8 cellular contexts compared by ENCODE assay signal in the genomic region with DNA sequence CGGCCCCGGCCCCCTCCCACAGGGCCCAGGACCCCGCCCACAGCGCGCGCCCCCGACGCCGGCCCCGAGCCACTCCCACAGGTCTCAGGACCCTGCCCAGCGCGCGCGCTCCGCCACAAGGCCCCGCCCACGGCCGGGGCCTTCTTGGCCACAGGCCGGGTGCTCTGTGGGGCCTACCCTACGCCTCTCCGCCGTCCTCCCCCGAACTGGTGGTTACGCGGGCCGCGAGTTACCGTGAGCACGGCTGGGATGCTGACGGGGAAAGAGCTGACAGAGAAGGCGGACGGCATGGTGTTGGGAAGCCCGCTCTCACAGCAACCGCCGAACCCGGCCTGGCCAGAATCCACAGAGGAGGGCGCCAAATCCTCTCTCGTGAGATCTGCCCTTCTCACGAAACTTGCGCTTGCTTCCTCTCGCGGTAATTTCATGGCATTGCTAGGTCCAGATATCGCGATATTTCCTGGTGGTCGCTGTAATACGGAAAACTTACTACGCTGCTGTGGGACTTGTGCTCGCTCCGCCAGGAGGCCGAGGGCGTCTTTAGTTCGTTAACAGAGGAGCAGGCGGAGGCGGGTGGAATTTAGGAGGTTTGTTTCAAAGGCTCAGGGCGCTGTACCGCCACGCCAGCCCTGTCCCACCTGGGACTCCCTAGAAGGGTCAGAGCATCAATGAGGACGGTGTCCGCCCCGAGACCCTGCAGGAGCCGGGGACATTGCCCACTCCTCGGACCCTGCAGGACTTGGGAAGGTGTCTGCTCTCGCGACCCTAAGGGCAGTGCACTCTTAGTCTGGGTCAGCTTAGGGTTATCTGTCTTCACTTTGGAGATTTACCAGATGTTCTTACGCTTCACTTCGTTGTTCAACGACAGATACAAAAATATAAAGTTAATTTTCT. TPM values are rescaled to one million over a fixed set of nuclear protein-coding genes. Genes with fewer than 3 reads are reported as not detected.
DNase-seq lines count a peak whose midpoint lies in the region; ATAC-seq and TF ChIP-seq lines count a peak whose summit lies in the region.

A gene (minus strand): TSS at position 351 of the 894 bp plus-strand sequence. CDS start 61 bp downstream, at position 290.

- peak; percentile 39 for ATAC-seq in GM21367 (IDR thresholded peaks at IDR 0.05; ENCODE audit: unreplicated experiment)
- peak; percentile 69 to 70 for ATAC-seq in stimulated activated naive B cell treated with anti-CD40 and anti-IgM and Interleukin-4, amounts not matched to agents 10 μg/mL and 1 μg/mL and 100 μg/mL, for 72 hours (replicated peaks)

- DNase-seq in DMS 273 treated with DMSO at 0.1 percent for 48 hours (lab: John Stamatoyannopoulos, UW) (peak; percentile 93), HT1080 (ENCODE audit: low read depth) (peak; percentile 94), NOMO-1 (lab: John Stamatoyannopoulos, UW; ENCODE audit: unreplicated experiment in 2 of 2) (peak; percentile 96 to 98), endothelial cell (ENCODE audit: low spot score) (peak; percentile 81), middle frontal gyrus (ENCODE audit: extremely low spot score, low spot score) (peak; percentile 93)
- peak; percentile 99 for DNase-seq in activated CD8-positive, alpha-beta memory T cell treated with anti-CD3 and anti-CD28 coated beads for 24 hours
- peak; percentile 95 for DNase-seq in stimulated activated naive B cell treated with anti-CD40 and anti-IgM and Interleukin-4, amounts not matched to agents 10 μg/mL and 1 μg/mL and 100 μg/mL, for 72 hours

- peak within 1 kb of the TSS; percentile 90 for H3K4me3 Mint-ChIP-seq in endothelial cell (ENCODE audit: unreplicated experiment)
- H3K4me3 Mint-ChIP-seq in stimulated activated naive B cell treated with anti-CD40 and anti-IgM and Interleukin-4, amounts not matched to agents 10 μg/mL and 1 μg/mL and 100 μg/mL, for 72 hours: peak within 1 kb of the TSS; percentile 95 to 97

- no peak for TF ChIP-seq CTCF in endothelial cell (IDR thresholded peaks at IDR 0.05; ENCODE audit: unreplicated experiment)

- H3K27me3 Mint-ChIP-seq in endothelial cell (ENCODE audit: unreplicated experiment): peaks cover 11% of the 10 kb centered on the region
- no peaks in the 10 kb centered on the region for H3K27me3 Mint-ChIP-seq in stimulated activated naive B cell treated with anti-CD40 and anti-IgM and Interleukin-4, amounts not matched to agents 10 μg/mL and 1 μg/mL and 100 μg/mL, for 72 hours

- H3K36me3 Mint-ChIP-seq in endothelial cell (ENCODE audit: low read depth, unreplicated experiment): peaks cover 7% of the 10 kb centered on the region
- peaks cover 30 to 47% of the 10 kb centered on the region in 2 donors for H3K36me3 Mint-ChIP-seq in stimulated activated naive B cell treated with anti-CD40 and anti-IgM and Interleukin-4, amounts not matched to agents 10 μg/mL and 1 μg/mL and 100 μg/mL, for 72 hours

- H3K4me1 Mint-ChIP-seq in endothelial cell (ENCODE audit: unreplicated experiment): peaks cover 55% of the 10 kb centered on the region
- H3K4me1 Mint-ChIP-seq in stimulated activated naive B cell treated with anti-CD40 and anti-IgM and Interleukin-4, amounts not matched to agents 10 μg/mL and 1 μg/mL and 100 μg/mL, for 72 hours: peaks cover 40 to 53% of the 10 kb centered on the region in 2 donors

- H3K27ac Mint-ChIP-seq in endothelial cell (ENCODE audit: unreplicated experiment): peak within 1 kb of the TSS; percentile 96
- H3K27ac Mint-ChIP-seq in stimulated activated naive B cell treated with anti-CD40 and anti-IgM and Interleukin-4, amounts not matched to agents 10 μg/mL and 1 μg/mL and 100 μg/mL, for 72 hours: peak within 1 kb of the TSS; percentile 99

- no peaks in the 10 kb centered on the region for H3K9me3 Mint-ChIP-seq in endothelial cell (ENCODE audit: unreplicated experiment)
- peaks cover 2 to 6% of the 10 kb centered on the region in 2 donors for H3K9me3 Mint-ChIP-seq in stimulated activated naive B cell treated with anti-CD40 and anti-IgM and Interleukin-4, amounts not matched to agents 10 μg/mL and 1 μg/mL and 100 μg/mL, for 72 hours

RNA-seq across cellular contexts. Expression of the gene that starts here (rescaled TPM):
- 22.5 and 27.5 TPM in 2 replicates for total RNA-seq in HT1080 (2014; rRNA removed; shearing (Covaris generic))
- 18.2 and 23.3 TPM in 2 replicates for polyA plus RNA-seq in HT1080 (2015; cell fraction: cytosol; rRNA removed)
- 21.3 and 27.5 TPM in 2 replicates for polyA plus RNA-seq in HT1080 (2015; cell fraction: nucleus; rRNA removed)
- 26.3 TPM for total RNA-seq in endothelial cell (ENCODE audit: unreplicated experiment)

Comparison
In these comparisons a context has a peak if more than half of its experiments do, and no peak if none do; other contexts are left out.
1. Peak in every context shown above with its lines: DNase-seq and ATAC-seq.